ENCODE assay signal across 23 cellular contexts in the genomic region with DNA sequence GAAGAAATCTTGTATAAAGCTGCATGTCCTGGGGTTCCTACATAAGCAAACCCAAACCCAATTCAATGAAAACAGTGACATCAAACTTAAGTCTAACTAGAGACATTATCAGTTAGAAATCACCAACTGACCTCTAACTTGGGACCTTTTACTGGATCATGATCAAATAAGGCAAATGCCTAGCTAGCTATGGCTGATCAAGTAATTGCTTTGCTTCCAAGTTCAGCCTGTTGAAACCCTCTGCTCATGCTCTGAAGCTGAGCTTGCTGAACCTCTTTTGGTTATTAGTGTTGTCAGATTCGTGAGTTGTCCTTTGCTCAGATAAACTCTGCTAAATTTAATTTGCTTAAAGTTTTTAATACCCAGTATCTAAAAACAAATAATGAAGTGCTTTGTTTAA. TPM values are rescaled to one million over a fixed set of nuclear protein-coding genes. Genes with fewer than 3 reads are reported as not detected.
DNase-seq lines count a peak whose midpoint lies in the region; ATAC-seq, FAIRE-seq and TF ChIP-seq lines count a peak whose summit lies in the region.
"Had no signal": no experiment of that assay in that cellular context is flagged by ENCODE, and none has a peak within 500 bp of the region (broad histone marks: within the 10 kb centered on the region; RNA-seq: fewer than 3 reads in every experiment).

No MANE protein-coding gene starts in this region.

- H4K20me1 ChIP-seq in GM23338 (replicated peaks; ENCODE audit: insufficient read depth) = no peaks in the 10 kb centered on the region; the same call in 1 of the 2 replicates

- H3K36me3 Mint-ChIP-seq in GM23338 (ENCODE audit: low read depth) = peaks cover 1% of the 10 kb centered on the region; the same call in 2 of the 3 replicates
- H3K36me3 Mint-ChIP-seq in progenitor cell of endocrine pancreas (ENCODE audit: insufficient read depth) = peaks cover 1% of the 10 kb centered on the region

- peaks cover 86% of the 10 kb centered on the region for H3K79me2 ChIP-seq in GM23338 (replicated peaks; ENCODE audit: insufficient read depth)

- DNase-seq in GM18507 (ENCODE audit: extremely low spot score, insufficient read length, low read depth) = no peak
- no peak for DNase-seq in GM23338 (ENCODE audit: low spot score)
- DNase-seq in adipocyte (ENCODE audit: low read depth) = no peak
- no peak for DNase-seq in progenitor cell of endocrine pancreas (ENCODE audit: low spot score, unreplicated experiment)
- DNase-seq in NCI-H1417 treated with DMSO at 0.1 percent for 48 hours (lab: John Stamatoyannopoulos, UW) = no peak
- no peak for DNase-seq in foreskin melanocyte
- no peak for DNase-seq in activated CD4-positive, alpha-beta T cell treated with anti-CD3 and anti-CD28 coated beads for 4 hours
- DNase-seq: ACHN; BE2C; C1 segment of cervical spinal cord; CD4-positive, CD25-positive, alpha-beta regulatory T cell; CD8-positive, alpha-beta memory T cell; COR-L47; DMS 273 treated with DMSO at 0.1 percent for 48 hours; DMS53; DND-41; EL; GM23248; HCEC 1CT; HFFc6 had no signal

- no peaks in the 10 kb centered on the region for H3K4me1 ChIP-seq in GM23338 (ENCODE audit: insufficient read depth)
- H3K4me1 ChIP-seq in adipocyte (ENCODE audit: control insufficient read depth, insufficient read depth, low read length) = peaks cover 7% of the 10 kb centered on the region
- H3K4me1 ChIP-seq: BE2C had no signal

- no peaks in the 10 kb centered on the region for H3K9me3 ChIP-seq in adipocyte (ENCODE audit: control insufficient read depth, low read length)
- H3K9me3 ChIP-seq: BE2C had no signal

- H2AFZ ChIP-seq in GM23338 = no peak overlapping the region
- H2AFZ ChIP-seq: GM23248 had no signal

- H3K9me3 Mint-ChIP-seq in GM23338 (no peaks in the 10 kb centered on the region), progenitor cell of endocrine pancreas (ENCODE audit: low read depth) (no peaks in the 10 kb centered on the region)
- H3K9me3 Mint-ChIP-seq: CD4-positive, CD25-positive, alpha-beta regulatory T cell; CD8-positive, alpha-beta memory T cell; HFFc6 had no signal

- 0 out of 2 replicates have a peak overlapping the region, but pooled peaks have one; percentile 14 for H3K27ac ChIP-seq in GM23338 (ENCODE audit: low read depth)
- H3K27ac ChIP-seq: GM23248 had no signal

- H3K27me3 ChIP-seq in GM23338 (ENCODE audit: insufficient read depth) (no peaks in the 10 kb centered on the region), adipocyte (replicated peaks; ENCODE audit: control insufficient read depth, insufficient read depth, low read length) (no peaks in the 10 kb centered on the region)
- H3K27me3 ChIP-seq: BE2C had no signal

- H3K9me2 ChIP-seq in GM23338 (ENCODE audit: insufficient read depth) = no peaks in the 10 kb centered on the region

- FAIRE-seq in GM18507 (lab: Jason Lieb, UNC) = peak; percentile 36
- FAIRE-seq: A204.1, GM12878, HTR-8/SVneo had no signal

- no peak for ATAC-seq in GM23338
- ATAC-seq: GM12878 had no signal

- H3K27ac Mint-ChIP-seq in GM23338 = 0 out of 2 replicates have a peak overlapping the region, but pooled peaks have one; percentile 66
- H3K27ac Mint-ChIP-seq in progenitor cell of endocrine pancreas = peak overlapping the region; percentile 73
- H3K27ac Mint-ChIP-seq: CD8-positive, alpha-beta memory T cell; HFFc6 had no signal

- H3K4me3 ChIP-seq in GM23338 (no peak overlapping the region), adipocyte (ENCODE audit: low read length) (no peak overlapping the region)
- H3K4me3 ChIP-seq: GM12878, GM23248 had no signal

- H3K4me3 Mint-ChIP-seq in GM23338 (no peak overlapping the region), progenitor cell of endocrine pancreas (ENCODE audit: low read depth) (no peak overlapping the region)
- H3K4me3 Mint-ChIP-seq: CD4-positive, CD25-positive, alpha-beta regulatory T cell; CD8-positive, alpha-beta memory T cell; HFFc6 had no signal

- no peaks in the 10 kb centered on the region for H3F3A ChIP-seq in GM23338 (replicated peaks; ENCODE audit: low read depth)

- no peak for TF ChIP-seq CTCF in GM23338 (conservative IDR thresholded peaks at IDR 0.05; ENCODE audit: low read depth in 2 of 2)
- no peak for TF ChIP-seq CTCF in progenitor cell of endocrine pancreas (IDR thresholded peaks at IDR 0.05; ENCODE audit: unreplicated experiment)

- H3K36me3 ChIP-seq in GM23338 (ENCODE audit: insufficient read depth) (no peaks in the 10 kb centered on the region), adipocyte (ENCODE audit: control insufficient read depth, insufficient read depth, low read length, severe bottlenecking) (no peaks in the 10 kb centered on the region)
- H3K36me3 ChIP-seq: BE2C had no signal

- H3K4me1 Mint-ChIP-seq in GM23338 (peaks cover 11% of the 10 kb centered on the region; the same call in 2 of the 3 replicates), progenitor cell of endocrine pancreas (ENCODE audit: low read depth) (peaks cover 8% of the 10 kb centered on the region)

- H3K9ac ChIP-seq in adipocyte (ENCODE audit: low read length) = peak overlapping the region; percentile 13
- H3K9ac ChIP-seq: GM23248 had no signal

- H3K27me3 Mint-ChIP-seq in GM23338 (ENCODE audit: insufficient read depth, low read depth, poor library complexity) = no peaks in the 10 kb centered on the region
- H3K27me3 Mint-ChIP-seq in progenitor cell of endocrine pancreas = no peaks in the 10 kb centered on the region
- H3K27me3 Mint-ChIP-seq: CD4-positive, CD25-positive, alpha-beta regulatory T cell; CD8-positive, alpha-beta memory T cell had no signal

- H3K4me2 ChIP-seq in GM23338 = no peak overlapping the region

TF ChIP-seq in GM23338, 12 proteins besides CTCF, POLR2A, EP300 and RAD21:
- no peak for TF ChIP-seq JUNB (IDR thresholded peaks at IDR 0.05; ENCODE audit: unreplicated experiment)
- no peak for TF ChIP-seq ZNF331 (CRISPR knock-in tag; IDR thresholded peaks at IDR 0.05; ENCODE audit: low read depth)
- TF ChIP-seq, protein P1, sequence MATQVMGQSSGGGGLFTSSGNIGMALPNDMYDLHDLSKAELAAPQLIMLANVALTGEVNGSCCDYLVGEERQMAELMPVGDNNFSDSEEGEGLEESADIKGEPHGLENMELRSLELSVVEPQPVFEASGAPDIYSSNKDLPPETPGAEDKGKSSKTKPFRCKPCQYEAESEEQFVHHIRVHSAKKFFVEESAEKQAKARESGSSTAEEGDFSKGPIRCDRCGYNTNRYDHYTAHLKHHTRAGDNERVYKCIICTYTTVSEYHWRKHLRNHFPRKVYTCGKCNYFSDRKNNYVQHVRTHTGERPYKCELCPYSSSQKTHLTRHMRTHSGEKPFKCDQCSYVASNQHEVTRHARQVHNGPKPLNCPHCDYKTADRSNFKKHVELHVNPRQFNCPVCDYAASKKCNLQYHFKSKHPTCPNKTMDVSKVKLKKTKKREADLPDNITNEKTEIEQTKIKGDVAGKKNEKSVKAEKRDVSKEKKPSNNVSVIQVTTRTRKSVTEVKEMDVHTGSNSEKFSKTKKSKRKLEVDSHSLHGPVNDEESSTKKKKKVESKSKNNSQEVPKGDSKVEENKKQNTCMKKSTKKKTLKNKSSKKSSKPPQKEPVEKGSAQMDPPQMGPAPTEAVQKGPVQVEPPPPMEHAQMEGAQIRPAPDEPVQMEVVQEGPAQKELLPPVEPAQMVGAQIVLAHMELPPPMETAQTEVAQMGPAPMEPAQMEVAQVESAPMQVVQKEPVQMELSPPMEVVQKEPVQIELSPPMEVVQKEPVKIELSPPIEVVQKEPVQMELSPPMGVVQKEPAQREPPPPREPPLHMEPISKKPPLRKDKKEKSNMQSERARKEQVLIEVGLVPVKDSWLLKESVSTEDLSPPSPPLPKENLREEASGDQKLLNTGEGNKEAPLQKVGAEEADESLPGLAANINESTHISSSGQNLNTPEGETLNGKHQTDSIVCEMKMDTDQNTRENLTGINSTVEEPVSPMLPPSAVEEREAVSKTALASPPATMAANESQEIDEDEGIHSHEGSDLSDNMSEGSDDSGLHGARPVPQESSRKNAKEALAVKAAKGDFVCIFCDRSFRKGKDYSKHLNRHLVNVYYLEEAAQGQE (IDR thresholded peaks at IDR 0.05; ENCODE audit: unreplicated experiment) = no peak

RNA-seq across cellular contexts. Expression of gene ZDHHC17, which starts 28.9 kb away (rescaled TPM):
- total RNA-seq in GM23338 (2014; rRNA removed; shearing (Covaris generic)) = 42.4 and 43.5 TPM in 2 replicates
- 12.6 and 15.7 TPM in 2 replicates for polyA plus RNA-seq in GM23338 (2016; fragmentation: Nextera tagmentation; extraction: Ambion mirVana)
- 65.7 and 69.2 TPM in 2 replicates for total RNA-seq in progenitor cell of endocrine pancreas
